8 cellular contexts compared by ENCODE assay signal in the genomic region with DNA sequence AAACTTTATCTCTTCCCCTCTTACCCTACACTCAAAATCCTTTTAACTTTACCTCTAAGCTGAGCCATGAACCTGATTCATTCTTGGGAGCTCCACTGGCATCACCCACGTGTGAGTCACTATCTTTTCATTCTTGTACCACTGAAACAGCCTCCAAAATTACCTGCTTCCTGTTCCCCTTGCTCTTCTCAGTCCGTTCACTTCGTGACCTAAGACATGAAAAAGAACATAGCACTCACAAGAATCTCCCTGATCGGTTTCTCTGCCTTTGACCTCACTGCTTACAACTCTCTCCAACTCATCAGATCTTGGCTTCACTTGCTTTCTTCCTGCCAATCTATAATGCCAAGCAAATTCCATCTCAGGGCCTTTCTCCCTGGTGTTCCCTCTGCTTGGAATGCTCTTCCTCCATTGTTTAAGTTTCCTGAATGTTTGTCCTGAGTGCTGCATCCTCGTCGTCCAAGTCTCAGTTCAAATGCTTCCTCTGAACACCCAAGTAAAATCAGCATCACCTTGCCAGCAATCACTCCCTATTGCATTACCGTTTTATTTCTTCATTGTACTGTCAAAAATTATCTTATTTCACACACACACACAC. TPM values are rescaled to one million over a fixed set of nuclear protein-coding genes. Genes with fewer than 3 reads are reported as not detected.
DNase-seq lines count a peak whose midpoint lies in the region; ATAC-seq, FAIRE-seq and TF ChIP-seq lines count a peak whose summit lies in the region.

No MANE protein-coding gene starts in this region.

- peaks cover 38% of the 10 kb centered on the region for H3K36me3 ChIP-seq in lower lobe of right lung
- no peaks in the 10 kb centered on the region for H3K36me3 ChIP-seq in mesendoderm (ENCODE audit: control insufficient read depth, insufficient read depth, low read length)
- H3K36me3 ChIP-seq in ovary: no peaks in the 10 kb centered on the region

- no peak overlapping the region for H2BK15ac ChIP-seq in mesendoderm (replicated peaks; ENCODE audit: low read depth)

- no peak overlapping the region for H3K27ac ChIP-seq in lower lobe of right lung
- H3K27ac ChIP-seq in mesendoderm (ENCODE audit: low read depth, low read length): no peak overlapping the region
- H3K27ac ChIP-seq in ovary: no peak overlapping the region

- intact Hi-C loops in lower lobe of right lung (cut with DNase I) (no loop called here), ovary (cut with DNase I) (loop anchor here in 2 of 4 donors (10.0 kb wide), 1 partner anchor 155 kb away; a partner anchor contains a TSS)

- no peak for TF ChIP-seq CTCF in osteocyte (IDR thresholded peaks at IDR 0.05)
- no peak for TF ChIP-seq CTCF in lower lobe of right lung (IDR thresholded peaks at IDR 0.05)
- no peak for TF ChIP-seq CTCF in ovary (IDR thresholded peaks at IDR 0.05)

- H3K9me3 ChIP-seq in lower lobe of right lung: no peaks in the 10 kb centered on the region
- no peaks in the 10 kb centered on the region for H3K9me3 ChIP-seq in ovary

- H3K27ac Mint-ChIP-seq in activated naive CD4-positive, alpha-beta T cell treated with anti-CD3 and anti-CD28 coated beads, Interleukin-2, amount 10 ng/mL, durations not matched to agents 7 days and 5 days: peak overlapping the region; percentile 24
- peak overlapping the region; percentile 59 for H3K27ac Mint-ChIP-seq in osteocyte (ENCODE audit: unreplicated experiment)

- no peak overlapping the region for H3K23ac ChIP-seq in mesendoderm (ENCODE audit: low read length)

- ATAC-seq in HG03196 (IDR thresholded peaks at IDR 0.05; ENCODE audit: unreplicated experiment) (peak; percentile 37), lower lobe of right lung (no peak)

- H3K9me3 Mint-ChIP-seq in activated naive CD4-positive, alpha-beta T cell treated with anti-CD3 and anti-CD28 coated beads, Interleukin-2, amount 10 ng/mL, durations not matched to agents 7 days and 5 days: no peaks in the 10 kb centered on the region
- no peaks in the 10 kb centered on the region for H3K9me3 Mint-ChIP-seq in osteocyte (ENCODE audit: unreplicated experiment)

- no peak overlapping the region for H2BK120ac ChIP-seq in mesendoderm (ENCODE audit: low read depth, low read length)

- no peak overlapping the region for H3K4me3 ChIP-seq in lower lobe of right lung
- H3K4me3 ChIP-seq in mesendoderm (ENCODE audit: low read length): no peak overlapping the region
- no peak overlapping the region for H3K4me3 ChIP-seq in ovary

- no peaks in the 10 kb centered on the region for H3K27me3 ChIP-seq in lower lobe of right lung (ENCODE audit: low read depth)
- no peaks in the 10 kb centered on the region for H3K27me3 ChIP-seq in mesendoderm (ENCODE audit: insufficient read depth, low read length, poor library complexity)
- no peaks in the 10 kb centered on the region for H3K27me3 ChIP-seq in ovary

- H3K27me3 Mint-ChIP-seq in activated naive CD4-positive, alpha-beta T cell treated with anti-CD3 and anti-CD28 coated beads, Interleukin-2, amount 10 ng/mL, durations not matched to agents 7 days and 5 days: no peaks in the 10 kb centered on the region
- no peaks in the 10 kb centered on the region for H3K27me3 Mint-ChIP-seq in osteocyte (ENCODE audit: unreplicated experiment)

- H3K4me1 Mint-ChIP-seq in activated naive CD4-positive, alpha-beta T cell treated with anti-CD3 and anti-CD28 coated beads, Interleukin-2, amount 10 ng/mL, durations not matched to agents 7 days and 5 days: peaks cover 21% of the 10 kb centered on the region
- H3K4me1 Mint-ChIP-seq in osteocyte (ENCODE audit: unreplicated experiment): peaks cover 14% of the 10 kb centered on the region

- no peak overlapping the region for H3K9ac ChIP-seq in mesendoderm (ENCODE audit: low read length)

- H3K18ac ChIP-seq in mesendoderm (ENCODE audit: low read length): no peak overlapping the region

- no peak overlapping the region for H4K8ac ChIP-seq in mesendoderm (ENCODE audit: low read depth, low read length)

- H3K4ac ChIP-seq in mesendoderm (ENCODE audit: low read depth, low read length): no peak overlapping the region

- FAIRE-seq in GM19239 (lab: Jason Lieb, UNC): peak; percentile 78

- H3K36me3 Mint-ChIP-seq in activated naive CD4-positive, alpha-beta T cell treated with anti-CD3 and anti-CD28 coated beads, Interleukin-2, amount 10 ng/mL, durations not matched to agents 7 days and 5 days: peaks cover 21% of the 10 kb centered on the region
- no peaks in the 10 kb centered on the region for H3K36me3 Mint-ChIP-seq in osteocyte (ENCODE audit: unreplicated experiment)

- no peak overlapping the region for H4K5ac ChIP-seq in mesendoderm (ENCODE audit: low read length)

- TF ChIP-seq POLR2A in ovary (IDR thresholded peaks at IDR 0.05): no peak

- no peaks in the 10 kb centered on the region for H3K79me2 ChIP-seq in mesendoderm (ENCODE audit: control insufficient read depth, insufficient read depth, low read length)

- H3K4me3 Mint-ChIP-seq in activated naive CD4-positive, alpha-beta T cell treated with anti-CD3 and anti-CD28 coated beads, Interleukin-2, amount 10 ng/mL, durations not matched to agents 7 days and 5 days: no peak overlapping the region
- H3K4me3 Mint-ChIP-seq in osteocyte (ENCODE audit: unreplicated experiment): no peak overlapping the region

- DNase-seq in GM19239 (ENCODE audit: insufficient read length, low spot score) (no peak), osteocyte (ENCODE audit: extremely low spot score, unreplicated experiment) (no peak), lower lobe of right lung (no peak), mesendoderm (no peak), ovary (no peak), DMS 273 treated with DMSO at 0.1 percent for 48 hours (lab: John Stamatoyannopoulos, UW) (no peak)
- DNase-seq in activated naive CD4-positive, alpha-beta T cell treated with anti-CD3 and anti-CD28 coated beads, Interleukin-2, amount 10 ng/mL, durations not matched to agents 7 days and 5 days: no peak

- no peak overlapping the region for H3K56ac ChIP-seq in mesendoderm (ENCODE audit: low read length)

- no CpG with 5 or more reads among the region's 7 CpGs for WGBS in mesendoderm (ENCODE audit: extremely low coverage, insufficient coverage, low lambda C conversion rate)
- WGBS in ovary, 3 donors: 68 to 70% (median 69%) methylated on average over 7 of the region's 7 CpGs

- no peak overlapping the region for H2AK5ac ChIP-seq in mesendoderm (ENCODE audit: low read length)

- H3K4me1 ChIP-seq in lower lobe of right lung (peaks cover 3% of the 10 kb centered on the region), mesendoderm (ENCODE audit: control insufficient read depth, low read depth, low read length) (peaks cover 3% of the 10 kb centered on the region), ovary (ENCODE audit: insufficient read depth) (no peaks in the 10 kb centered on the region)

- CTCF ChIA-PET in activated naive CD4-positive, alpha-beta T cell treated with anti-CD3 and anti-CD28 coated beads, Interleukin-2, amount 10 ng/mL, durations not matched to agents 7 days and 5 days (lab: Charles Lee): interaction anchor here (0.7 to 1.9 kb wide), 5 partner anchors 8 to 99 kb away, joined by 3 to 4 read pairs (median 4); a partner anchor contains a TSS

- TF ChIP-seq EP300 in ovary (IDR thresholded peaks at IDR 0.05): no peak

- H3K4me2 ChIP-seq in mesendoderm (ENCODE audit: low read length): no peak overlapping the region

- no peaks in the 10 kb centered on the region for H3K79me1 ChIP-seq in mesendoderm (ENCODE audit: low read length)

- no peak overlapping the region for H2BK5ac ChIP-seq in mesendoderm (ENCODE audit: low read length)

RNA-seq across cellular contexts. Expression of a gene that starts 9.2 kb away (rescaled TPM):
- 37.8 and 38.9 TPM in 2 replicates for total RNA-seq in osteocyte
- total RNA-seq in lower lobe of right lung: 52.0 TPM
- 11.0 TPM for polyA plus RNA-seq in mesendoderm (2013, experiment 1 of 2)
- polyA plus RNA-seq in mesendoderm (2013, experiment 2 of 2): 11.9 TPM
- 10 to 100 TPM in 5 of 7 donors, 1 to 10 TPM in 2; 8.5 to 53.4 (median 27.9) TPM for total RNA-seq in ovary
- 100 to 1,000 TPM in 1 of 2 donors, 10 to 100 TPM in 1; 10.5 to 122 TPM for polyA plus RNA-seq in ovary

RNA-seq across cellular contexts. Expression of a gene that starts 21.7 kb away (rescaled TPM):
- total RNA-seq in osteocyte (47.1 and 52.0 TPM in 2 replicates), lower lobe of right lung (39.8 TPM), ovary (10 to 100 TPM; 26.2 to 69.1 (median 48.7) TPM)
- polyA plus RNA-seq in mesendoderm (2013, experiment 1 of 2): 126 TPM
- polyA plus RNA-seq in mesendoderm (2013, experiment 2 of 2): 130 TPM
- 10 to 100 TPM; 12.1 to 29.0 TPM for polyA plus RNA-seq in ovary
